ENCODE assay signal across 22 cellular contexts in the genomic region with DNA sequence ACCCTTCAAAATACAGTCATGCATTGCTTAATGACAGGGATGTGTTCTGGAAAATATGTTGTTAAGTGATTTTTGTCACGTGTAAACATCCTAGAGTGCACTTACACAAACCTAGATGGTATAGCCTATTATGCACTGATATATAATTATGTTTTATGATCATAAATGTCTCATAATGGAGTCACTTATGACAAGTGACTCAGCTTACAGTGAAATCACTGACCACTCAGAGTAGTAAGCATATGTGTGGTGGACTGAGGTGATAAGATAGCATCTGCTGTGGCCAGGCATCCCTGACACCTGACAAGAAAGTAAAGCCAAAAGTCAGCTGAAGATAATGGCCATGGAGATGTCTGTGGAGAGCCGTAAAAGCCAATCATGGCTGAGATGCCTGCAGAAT. TPM values are rescaled to one million over a fixed set of nuclear protein-coding genes. Genes with fewer than 3 reads are reported as not detected.
DNase-seq lines count a peak whose midpoint lies in the region; ATAC-seq lines count a peak whose summit lies in the region.
"Had no signal": no experiment of that assay in that cellular context is flagged by ENCODE, and none has a peak within 500 bp of the region (broad histone marks: within the 10 kb centered on the region; RNA-seq: fewer than 3 reads in every experiment).

No MANE protein-coding gene starts in this region.

- H2AK5ac ChIP-seq in mesendoderm (ENCODE audit: low read length): no peak overlapping the region

- no peak overlapping the region for H3K27ac ChIP-seq in mesendoderm (ENCODE audit: low read depth, low read length)

- no peak overlapping the region for H4K8ac ChIP-seq in mesendoderm (ENCODE audit: low read depth, low read length)

- no peaks in the 10 kb centered on the region for H3K79me2 ChIP-seq in mesendoderm (ENCODE audit: control insufficient read depth, insufficient read depth, low read length)

- no peaks in the 10 kb centered on the region for H3K4me1 ChIP-seq in mesendoderm (ENCODE audit: control insufficient read depth, low read depth, low read length)

- no CpG with 5 or more reads among the region's 2 CpGs for WGBS in mesendoderm (ENCODE audit: extremely low coverage, insufficient coverage, low lambda C conversion rate)

- H3K4ac ChIP-seq in mesendoderm (ENCODE audit: low read depth, low read length): no peak overlapping the region

- no peak overlapping the region for H2BK5ac ChIP-seq in mesendoderm (ENCODE audit: low read length)

- no peaks in the 10 kb centered on the region for H3K36me3 ChIP-seq in mesendoderm (ENCODE audit: control insufficient read depth, insufficient read depth, low read length)
- H3K36me3 ChIP-seq: left ventricle myocardium inferior had no signal

- no peak for ATAC-seq in GM19324 (IDR thresholded peaks at IDR 0.05; ENCODE audit: low FRiP score, unreplicated experiment)
- no peak for ATAC-seq in GM21447 (IDR thresholded peaks at IDR 0.05; ENCODE audit: unreplicated experiment)
- ATAC-seq: naive thymus-derived CD8-positive, alpha-beta T cell; stimulated activated naive CD8-positive, alpha-beta T cell treated with anti-CD3 and anti-CD28 coated beads, Interleukin-15, amount 100 ng/mL, for 72 hours had no signal

- no peak overlapping the region for H3K4me3 ChIP-seq in mesendoderm (ENCODE audit: low read length)
- H3K4me3 ChIP-seq: left ventricle myocardium inferior had no signal

- no peak overlapping the region for H3K9ac ChIP-seq in mesendoderm (ENCODE audit: low read length)

- no peak overlapping the region for H2BK120ac ChIP-seq in mesendoderm (ENCODE audit: low read depth, low read length)

- H3K18ac ChIP-seq in mesendoderm (ENCODE audit: low read length): no peak overlapping the region

- no peak overlapping the region for H3K4me2 ChIP-seq in mesendoderm (ENCODE audit: low read length)

- no peaks in the 10 kb centered on the region for H3K79me1 ChIP-seq in mesendoderm (ENCODE audit: low read length)

- H4K5ac ChIP-seq in mesendoderm (ENCODE audit: low read length): no peak overlapping the region

- no peak overlapping the region for H3K56ac ChIP-seq in mesendoderm (ENCODE audit: low read length)

- no peak overlapping the region for H3K23ac ChIP-seq in mesendoderm (ENCODE audit: low read length)

- DNase-seq in EL (peak; percentile 6), NCI-H187 (lab: John Stamatoyannopoulos, UW) (peak; percentile 63 to 74), OCI-M1 (lab: John Stamatoyannopoulos, UW) (peak; percentile 20), mesendoderm (peak; percentile 32), kidney tubule cell (ENCODE audit: low spot score) (no peak), NCI-H1930 (lab: John Stamatoyannopoulos, UW) (no peak)
- DNase-seq: activated naive CD4-positive, alpha-beta T cell treated with anti-CD3 and anti-CD28 coated beads, Interleukin-2, amount 10 ng/mL, durations not matched to agents 7 days and 5 days; amygdala; CD8-positive, alpha-beta memory T cell; DMS 273 treated with DMSO at 0.1 percent for 48 hours; effector CD4-positive, alpha-beta T cell; GOT3; left ventricle myocardium inferior; naive thymus-derived CD8-positive, alpha-beta T cell; NCI-H1048; NCI-H345; nucleus accumbens; stimulated activated naive CD8-positive, alpha-beta T cell treated with anti-CD3 and anti-CD28 coated beads, Interleukin-15, amount 100 ng/mL, for 72 hours; T1000 had no signal

- no peak overlapping the region for H2BK15ac ChIP-seq in mesendoderm (replicated peaks; ENCODE audit: low read depth)

- no peaks in the 10 kb centered on the region for H3K27me3 ChIP-seq in mesendoderm (ENCODE audit: insufficient read depth, low read length, poor library complexity)

RNA-seq across cellular contexts. Expression of gene ACAD11, which starts 5.4 kb away (rescaled TPM):
- 7.0 TPM for polyA plus RNA-seq in mesendoderm (2013, experiment 1 of 2)
- 6.7 TPM for polyA plus RNA-seq in mesendoderm (2013, experiment 2 of 2)

RNA-seq across cellular contexts. Expression of gene UBA5, which starts 5.9 kb away (rescaled TPM):
- polyA plus RNA-seq in mesendoderm (2013, experiment 1 of 2): 29.1 TPM
- polyA plus RNA-seq in mesendoderm (2013, experiment 2 of 2): 29.3 TPM

RNA-seq across cellular contexts. Expression of gene ACKR4, which starts 57.1 kb away (rescaled TPM):
- polyA plus RNA-seq in mesendoderm (2013, experiment 1 of 2): not detected
- polyA plus RNA-seq in mesendoderm (2013, experiment 2 of 2): not detected
- polyA plus RNA-seq: CD8-positive, alpha-beta memory T cell; IgD-negative memory B cell had no signal

Comparison
In these comparisons a context has a peak if more than half of its experiments do, and no peak if none do; other contexts are left out.
1. DNase-seq: peak in EL (single experiment), NCI-H187 (2 of 2), OCI-M1 (single experiment) and mesendoderm (single experiment); none in kidney tubule cell (single experiment) and NCI-H1930 (0 of 2).